Comparison of ENCODE assay signal across 8 cellular contexts in the genomic region with DNA sequence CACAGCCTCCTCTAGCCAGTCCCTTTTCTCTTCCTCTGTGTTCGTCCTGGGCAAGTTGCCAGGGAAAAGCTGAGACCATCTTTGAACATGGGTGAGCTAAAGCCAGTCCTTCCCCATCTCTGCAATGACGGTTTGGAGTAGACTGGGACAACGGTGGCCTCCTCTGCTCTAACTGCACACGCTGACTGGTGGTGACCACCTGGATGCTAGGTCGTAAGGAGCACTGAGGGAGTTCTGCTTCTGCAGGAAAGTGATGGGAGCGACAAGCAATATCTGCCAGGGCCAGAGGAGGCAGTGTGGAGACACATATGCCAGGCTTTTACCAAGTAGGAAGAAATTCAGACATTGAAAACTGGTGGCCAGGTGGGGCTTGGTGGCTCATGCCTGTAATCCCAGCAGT.
DNase-seq lines count a peak whose midpoint lies in the region; ATAC-seq, FAIRE-seq and TF ChIP-seq lines count a peak whose summit lies in the region.

No MANE protein-coding gene starts in this region.

- peak; percentile 44 to 58 for ATAC-seq in activated naive CD4-positive, alpha-beta T cell treated with anti-CD3 and anti-CD28 coated beads, Interleukin-2, amount 50 U/mL, for 72 hours
- ATAC-seq in stimulated activated naive B cell treated with anti-CD40 and anti-IgM and Interleukin-4, amounts not matched to agents 10 μg/mL and 1 μg/mL and 100 μg/mL, for 72 hours (replicated peaks): peak; percentile 62 to 64
- no peak for ATAC-seq in HG02870 (IDR thresholded peaks at IDR 0.05; ENCODE audit: unreplicated experiment)

- peak; percentile 65 for FAIRE-seq in GM12891 (lab: Jason Lieb, UNC)

- no peaks in the 10 kb centered on the region for H3K36me3 Mint-ChIP-seq in activated naive CD4-positive, alpha-beta T cell treated with anti-CD3 and anti-CD28 coated beads, Interleukin-2, amount 50 U/mL, for 72 hours
- H3K36me3 Mint-ChIP-seq in stimulated activated naive B cell treated with anti-CD40 and anti-IgM and Interleukin-4, amounts not matched to agents 10 μg/mL and 1 μg/mL and 100 μg/mL, for 72 hours: peaks cover 11 to 18% of the 10 kb centered on the region in 2 donors

- H3K27ac Mint-ChIP-seq in activated naive CD4-positive, alpha-beta T cell treated with anti-CD3 and anti-CD28 coated beads, Interleukin-2, amount 50 U/mL, for 72 hours: peak overlapping the region; percentile 23 to 24
- H3K27ac Mint-ChIP-seq in stimulated activated naive B cell treated with anti-CD40 and anti-IgM and Interleukin-4, amounts not matched to agents 10 μg/mL and 1 μg/mL and 100 μg/mL, for 72 hours: no peak overlapping the region

- TF ChIP-seq CTCF in AG09319 (IDR thresholded peaks at IDR 0.05; ENCODE audit: low read depth, low read length): peak; percentile 10

- H3K4me1 Mint-ChIP-seq in stimulated activated naive B cell treated with anti-CD40 and anti-IgM and Interleukin-4, amounts not matched to agents 10 μg/mL and 1 μg/mL and 100 μg/mL, for 72 hours: peaks cover 5 to 13% of the 10 kb centered on the region in 2 donors

- H3K4me3 Mint-ChIP-seq in stimulated activated naive B cell treated with anti-CD40 and anti-IgM and Interleukin-4, amounts not matched to agents 10 μg/mL and 1 μg/mL and 100 μg/mL, for 72 hours: no peak overlapping the region

- DNase-seq in AG09319 (ENCODE audit: extremely low read depth, low read depth) (no peak), GM12891 (ENCODE audit: insufficient read length, low spot score) (no peak), NCI-H146 treated with DMSO at 0.1 percent for 48 hours (lab: John Stamatoyannopoulos, UW; ENCODE audit: unreplicated experiment) (peak; percentile 23), iPS-NIHi7 (ENCODE audit: extremely low spot score) (peak; percentile 87), NCI-H1105 (lab: John Stamatoyannopoulos, UW) (no peak)
- DNase-seq in activated naive CD4-positive, alpha-beta T cell treated with anti-CD3 and anti-CD28 coated beads, Interleukin-2, amount 50 U/mL, for 72 hours (ENCODE audit: low spot score in 2 of 2): peak in 1 of 2 donors; percentile 24
- DNase-seq in stimulated activated naive B cell treated with anti-CD40 and anti-IgM and Interleukin-4, amounts not matched to agents 10 μg/mL and 1 μg/mL and 100 μg/mL, for 72 hours: no peak

- TF ChIP-seq POLR2A in GM12891 (IDR thresholded peaks at IDR 0.05; ENCODE audit: low read depth, low read length): no peak

- no peaks in the 10 kb centered on the region for H3K9me3 Mint-ChIP-seq in activated naive CD4-positive, alpha-beta T cell treated with anti-CD3 and anti-CD28 coated beads, Interleukin-2, amount 50 U/mL, for 72 hours
- H3K9me3 Mint-ChIP-seq in stimulated activated naive B cell treated with anti-CD40 and anti-IgM and Interleukin-4, amounts not matched to agents 10 μg/mL and 1 μg/mL and 100 μg/mL, for 72 hours: no peaks in the 10 kb centered on the region

- no peaks in the 10 kb centered on the region for H3K27me3 Mint-ChIP-seq in stimulated activated naive B cell treated with anti-CD40 and anti-IgM and Interleukin-4, amounts not matched to agents 10 μg/mL and 1 μg/mL and 100 μg/mL, for 72 hours

TF ChIP-seq in GM12891, 5 proteins besides CTCF, POLR2A, EP300 and RAD21:
- TF ChIP-seq POU2F2 (IDR thresholded peaks at IDR 0.05; ENCODE audit: low read depth, low read length) (no peak), TAF1 (IDR thresholded peaks at IDR 0.05; ENCODE audit: low read depth, low read length) (no peak), PAX5 (IDR thresholded peaks at IDR 0.05; ENCODE audit: insufficient read depth, low read length, severe bottlenecking) (no peak), POLR2AphosphoS5 (IDR thresholded peaks at IDR 0.05; ENCODE audit: low read depth, low read length) (no peak)
TF ChIP-seq in GM12891: peak in this region for 0.

Comparison
In these comparisons a context has a peak if more than half of its experiments do, and no peak if none do; other contexts are left out.
1. DNase-seq: peak in NCI-H146 treated with DMSO at 0.1 percent for 48 hours (single experiment) and iPS-NIHi7 (single experiment); none in AG09319 (single experiment), GM12891 (single experiment), stimulated activated naive B cell treated with anti-CD40 and anti-IgM and Interleukin-4, amounts not matched to agents 10 μg/mL and 1 μg/mL and 100 μg/mL, for 72 hours (single experiment) and NCI-H1105 (single experiment).